ENCODE assay signal across 9 cellular contexts in genomic region chr12:111412830-111413441, GRCh38. TPM values are rescaled to one million over a fixed set of nuclear protein-coding genes. Genes with fewer than 3 reads are reported as not detected.
DNase-seq lines count a peak whose midpoint lies in the region; ATAC-seq and TF ChIP-seq lines count a peak whose summit lies in the region.
"Had no signal": no experiment of that assay in that cellular context is flagged by ENCODE, and none has a peak within 500 bp of the region (broad histone marks: within the 10 kb centered on the region; RNA-seq: fewer than 3 reads in every experiment).

No MANE protein-coding gene starts in this region.

- no peaks in the 10 kb centered on the region for H3K27me3 Mint-ChIP-seq in activated CD4-positive, alpha-beta memory T cell treated with anti-CD3 and anti-CD28 coated beads for 36 hours
- H3K27me3 Mint-ChIP-seq in activated CD4-positive, alpha-beta memory T cell treated with anti-CD3 and anti-CD28 coated beads, Interleukin-2, amount 10 ng/mL, durations not matched to agents 7 days and 5 days = no peaks in the 10 kb centered on the region
- H3K27me3 Mint-ChIP-seq in stimulated activated memory B cell treated with anti-CD40 and anti-IgM and Interleukin-4, amounts not matched to agents 10 μg/mL and 1 μg/mL and 100 μg/mL, for 72 hours = no peaks in the 10 kb centered on the region

- intact Hi-C loops in activated CD4-positive, alpha-beta memory T cell treated with anti-CD3 and anti-CD28 coated beads for 36 hours (cut with micrococcal nuclease) = no loop called here

- H3K9ac ChIP-seq in SK-N-MC (ENCODE audit: insufficient read length) = no peak overlapping the region

- H3K4me1 ChIP-seq in gastroesophageal sphincter = peaks cover 0 to 65% (median 43%) of the 10 kb centered on the region in 3 donors

- 67 to 79% methylated on average over 3 to 5 of the region's 6 CpGs for WGBS in gastroesophageal sphincter (ENCODE audit: low coverage in 1 of 2), 2 donors

- TF ChIP-seq CTCF in gastroesophageal sphincter (IDR thresholded peaks at IDR 0.05) = no peak
- no peak for TF ChIP-seq CTCF in WERI-Rb-1 (IDR thresholded peaks at IDR 0.05; ENCODE audit: low read depth, low read length)

- H3K27ac Mint-ChIP-seq in activated CD4-positive, alpha-beta memory T cell treated with anti-CD3 and anti-CD28 coated beads for 36 hours = peak overlapping the region; percentile 11
- H3K27ac Mint-ChIP-seq in activated CD4-positive, alpha-beta memory T cell treated with anti-CD3 and anti-CD28 coated beads, Interleukin-2, amount 10 ng/mL, durations not matched to agents 7 days and 5 days = no peak overlapping the region
- H3K27ac Mint-ChIP-seq in stimulated activated memory B cell treated with anti-CD40 and anti-IgM and Interleukin-4, amounts not matched to agents 10 μg/mL and 1 μg/mL and 100 μg/mL, for 72 hours = peak overlapping the region; percentile 94

- peak overlapping the region; percentile 96 for H3K27ac ChIP-seq in SK-N-MC
- peak overlapping the region in 3 of 4 donors; percentile 63 to 87 (median 74) for H3K27ac ChIP-seq in gastroesophageal sphincter
- no peak overlapping the region for H3K27ac ChIP-seq in WERI-Rb-1

- POLR2A ChIA-PET in activated CD4-positive, alpha-beta memory T cell treated with anti-CD3 and anti-CD28 coated beads for 36 hours (lab: Charles Lee) = interaction anchor here (0.7 kb wide), 1 partner anchor 17 kb away, joined by 3 read pairs; no protein-coding TSS in a partner anchor
- POLR2A ChIA-PET in activated CD4-positive, alpha-beta memory T cell treated with anti-CD3 and anti-CD28 coated beads, Interleukin-2, amount 10 ng/mL, durations not matched to agents 7 days and 5 days (lab: Charles Lee) = interaction anchor here (1.7 to 16.8 kb wide), 3 partner anchors 8 to 34 kb away, joined by 6 to 257 read pairs (median 237); no protein-coding TSS in a partner anchor

- no peak for DNase-seq in activated CD4-positive, alpha-beta memory T cell treated with anti-CD3 and anti-CD28 coated beads for 36 hours
- DNase-seq in activated CD4-positive, alpha-beta memory T cell treated with anti-CD3 and anti-CD28 coated beads, Interleukin-2, amount 10 ng/mL, durations not matched to agents 7 days and 5 days = no peak
- DNase-seq in SK-N-MC (ENCODE audit: low read depth, low spot score) = no peak
- no peak for DNase-seq in WERI-Rb-1
- no peak for DNase-seq in putamen (ENCODE audit: low spot score)
- no peak for DNase-seq in middle frontal gyrus (ENCODE audit: extremely low spot score, low spot score)
- DNase-seq: amniotic stem cell had no signal

- H3K27me3 ChIP-seq in gastroesophageal sphincter (no peaks in the 10 kb centered on the region), WERI-Rb-1 (ENCODE audit: insufficient read depth, low read depth, severe bottlenecking) (no peaks in the 10 kb centered on the region)

- no peak for ATAC-seq in gastroesophageal sphincter
- ATAC-seq in stimulated activated memory B cell treated with anti-CD40 and anti-IgM and Interleukin-4, amounts not matched to agents 10 μg/mL and 1 μg/mL and 100 μg/mL, for 72 hours = no peak

- peaks cover 13% of the 10 kb centered on the region; the same call in 1 of the 2 replicates for H3K36me3 ChIP-seq in SK-N-MC (ENCODE audit: insufficient read depth, low read length)
- peaks cover 0 to 12% of the 10 kb centered on the region in 2 donors for H3K36me3 ChIP-seq in gastroesophageal sphincter
- no peaks in the 10 kb centered on the region for H3K36me3 ChIP-seq in WERI-Rb-1

- H3K36me3 Mint-ChIP-seq in activated CD4-positive, alpha-beta memory T cell treated with anti-CD3 and anti-CD28 coated beads for 36 hours = peaks cover 20% of the 10 kb centered on the region
- H3K36me3 Mint-ChIP-seq in activated CD4-positive, alpha-beta memory T cell treated with anti-CD3 and anti-CD28 coated beads, Interleukin-2, amount 10 ng/mL, durations not matched to agents 7 days and 5 days (ENCODE audit: low read depth) = peaks cover 17% of the 10 kb centered on the region
- peaks cover 23% of the 10 kb centered on the region for H3K36me3 Mint-ChIP-seq in stimulated activated memory B cell treated with anti-CD40 and anti-IgM and Interleukin-4, amounts not matched to agents 10 μg/mL and 1 μg/mL and 100 μg/mL, for 72 hours

- no peak for TF ChIP-seq POLR2A in gastroesophageal sphincter (IDR thresholded peaks at IDR 0.05)

- H3K4me3 ChIP-seq in SK-N-MC (peak overlapping the region; percentile 68; the same call in 1 of the 2 replicates), gastroesophageal sphincter (no peak overlapping the region), WERI-Rb-1 (ENCODE audit: low read depth, low read length) (no peak overlapping the region)

- H3K4me1 Mint-ChIP-seq in activated CD4-positive, alpha-beta memory T cell treated with anti-CD3 and anti-CD28 coated beads for 36 hours (ENCODE audit: low read depth) = peaks cover 78% of the 10 kb centered on the region
- H3K4me1 Mint-ChIP-seq in activated CD4-positive, alpha-beta memory T cell treated with anti-CD3 and anti-CD28 coated beads, Interleukin-2, amount 10 ng/mL, durations not matched to agents 7 days and 5 days = peaks cover 58% of the 10 kb centered on the region
- peaks cover 77% of the 10 kb centered on the region for H3K4me1 Mint-ChIP-seq in stimulated activated memory B cell treated with anti-CD40 and anti-IgM and Interleukin-4, amounts not matched to agents 10 μg/mL and 1 μg/mL and 100 μg/mL, for 72 hours

- no peak overlapping the region for H3K4me3 Mint-ChIP-seq in activated CD4-positive, alpha-beta memory T cell treated with anti-CD3 and anti-CD28 coated beads for 36 hours
- H3K4me3 Mint-ChIP-seq in activated CD4-positive, alpha-beta memory T cell treated with anti-CD3 and anti-CD28 coated beads, Interleukin-2, amount 10 ng/mL, durations not matched to agents 7 days and 5 days = no peak overlapping the region
- no peak overlapping the region for H3K4me3 Mint-ChIP-seq in stimulated activated memory B cell treated with anti-CD40 and anti-IgM and Interleukin-4, amounts not matched to agents 10 μg/mL and 1 μg/mL and 100 μg/mL, for 72 hours

- CTCF ChIA-PET in activated CD4-positive, alpha-beta memory T cell treated with anti-CD3 and anti-CD28 coated beads for 36 hours (lab: Charles Lee) = interaction anchor here (0.5 to 25.7 kb wide), 10 partner anchors 8 to 1761 kb away, joined by 3 to 1161 read pairs (median 4); no protein-coding TSS in a partner anchor
- CTCF ChIA-PET in activated CD4-positive, alpha-beta memory T cell treated with anti-CD3 and anti-CD28 coated beads, Interleukin-2, amount 10 ng/mL, durations not matched to agents 7 days and 5 days (lab: Charles Lee) = interaction anchor here (0.8 to 4.3 kb wide), 8 partner anchors 10 to 44 kb away, joined by 3 to 20 read pairs (median 5); no protein-coding TSS in a partner anchor

- no peaks in the 10 kb centered on the region for H3K9me3 Mint-ChIP-seq in activated CD4-positive, alpha-beta memory T cell treated with anti-CD3 and anti-CD28 coated beads for 36 hours
- no peaks in the 10 kb centered on the region for H3K9me3 Mint-ChIP-seq in activated CD4-positive, alpha-beta memory T cell treated with anti-CD3 and anti-CD28 coated beads, Interleukin-2, amount 10 ng/mL, durations not matched to agents 7 days and 5 days
- H3K9me3 Mint-ChIP-seq in stimulated activated memory B cell treated with anti-CD40 and anti-IgM and Interleukin-4, amounts not matched to agents 10 μg/mL and 1 μg/mL and 100 μg/mL, for 72 hours = no peaks in the 10 kb centered on the region

- no peak for TF ChIP-seq EP300 in gastroesophageal sphincter (IDR thresholded peaks at IDR 0.05)

- H3K9me3 ChIP-seq in SK-N-MC (ENCODE audit: low read depth, low read length) (no peaks in the 10 kb centered on the region), gastroesophageal sphincter (no peaks in the 10 kb centered on the region), WERI-Rb-1 (ENCODE audit: severe bottlenecking) (no peaks in the 10 kb centered on the region)

RNA-seq across cellular contexts. Expression of gene SH2B3, which starts 7.2 kb away (rescaled TPM):
- 10 to 100 TPM; 32.6 to 34.2 TPM for total RNA-seq in activated CD4-positive, alpha-beta memory T cell treated with anti-CD3 and anti-CD28 coated beads for 36 hours
- total RNA-seq in activated CD4-positive, alpha-beta memory T cell treated with anti-CD3 and anti-CD28 coated beads, Interleukin-2, amount 10 ng/mL, durations not matched to agents 7 days and 5 days = 10 to 100 TPM; 18.8 to 20.2 TPM
- total RNA-seq in gastroesophageal sphincter = 10 to 100 TPM; 17.0 to 33.1 (median 23.3) TPM

RNA-seq across cellular contexts. Expression of gene PHETA1, which starts 44.0 kb away (rescaled TPM):
- 1 to 10 TPM; 1.4 to 2.2 TPM for total RNA-seq in activated CD4-positive, alpha-beta memory T cell treated with anti-CD3 and anti-CD28 coated beads for 36 hours
- under 1 TPM; 0.93 to 0.98 TPM for total RNA-seq in activated CD4-positive, alpha-beta memory T cell treated with anti-CD3 and anti-CD28 coated beads, Interleukin-2, amount 10 ng/mL, durations not matched to agents 7 days and 5 days
- 10 to 100 TPM in 1 of 4 donors, 1 to 10 TPM in 3; 6.3 to 16.0 (median 8.2) TPM for total RNA-seq in gastroesophageal sphincter
